In genomic region chr1:14522331-14523241, GRCh38 we compare ENCODE assay signal across 9 cellular contexts.
DNase-seq lines count a peak whose midpoint lies in the region; ATAC-seq and TF ChIP-seq lines count a peak whose summit lies in the region.
"Had no signal": no experiment of that assay in that cellular context is flagged by ENCODE, and none has a peak within 500 bp of the region (broad histone marks: within the 10 kb centered on the region; RNA-seq: fewer than 3 reads in every experiment).

No MANE protein-coding gene starts in this region.

- peaks cover 0 to 7% of the 10 kb centered on the region in 2 donors for H3K4me1 ChIP-seq in adrenal gland (replicated peaks in 1 of 2)

- no peaks in the 10 kb centered on the region for H3K27me3 ChIP-seq in adrenal gland

- peak; percentile 41 for DNase-seq in ACHN
- DNase-seq in adrenal gland, result peak in 5 of 7 donors; percentile 19 to 77 (median 25)
- peak; percentile 72 for DNase-seq in kidney tubule cell (ENCODE audit: low spot score)
- no peak for DNase-seq in NCI-H2081 treated with DMSO at 0.1 percent for 48 hours (lab: John Stamatoyannopoulos, UW)
- no peak for DNase-seq in GOT3 (lab: John Stamatoyannopoulos, UW)
- DNase-seq: activated naive CD4-positive, alpha-beta T cell treated with Interleukin-2 at 50 U/mL for 16 hours had no signal

- TF ChIP-seq CTCF in adrenal gland (IDR thresholded peaks at IDR 0.05), result no peak

- H3K4me3 ChIP-seq in adrenal gland, result no peak overlapping the region

- no peaks in the 10 kb centered on the region for H3K36me3 ChIP-seq in adrenal gland (replicated peaks in 1 of 2)

- in situ Hi-C loops in ACHN (cut with HindIII; ENCODE audit: low pct_ligation_motif_present, low pct_unique_long_range_greater_than_20kb, low sequenced_read_pairs), result no loop called here

- ATAC-seq in GM21786 (IDR thresholded peaks at IDR 0.05; ENCODE audit: unreplicated experiment) (peak; percentile 44), GM19328 (IDR thresholded peaks at IDR 0.05; ENCODE audit: unreplicated experiment) (no peak), GM18498 (IDR thresholded peaks at IDR 0.05; ENCODE audit: unreplicated experiment) (no peak)

- no peak for TF ChIP-seq POLR2A in adrenal gland (IDR thresholded peaks at IDR 0.05)

- 51 to 63% (median 63%) methylated on average over 10 to 11 of the region's 11 CpGs for WGBS in adrenal gland, 4 donors

- peak overlapping the region in 2 of 5 donors; percentile 66 to 82 for H3K27ac ChIP-seq in adrenal gland

- intact Hi-C loops in adrenal gland (cut with DNase I), result no loop called here

- H3K9me3 ChIP-seq in adrenal gland (replicated peaks in 1 of 3), result no peaks in the 10 kb centered on the region

Comparison
In these comparisons a context has a peak if more than half of its experiments do, and no peak if none do; other contexts are left out.
1. DNase-seq: peak in ACHN (single experiment), adrenal gland (5 of 7) and kidney tubule cell (single experiment); none in NCI-H2081 treated with DMSO at 0.1 percent for 48 hours (single experiment) and GOT3 (single experiment).